ENCODE assay signal across 8 cellular contexts in the genomic region with DNA sequence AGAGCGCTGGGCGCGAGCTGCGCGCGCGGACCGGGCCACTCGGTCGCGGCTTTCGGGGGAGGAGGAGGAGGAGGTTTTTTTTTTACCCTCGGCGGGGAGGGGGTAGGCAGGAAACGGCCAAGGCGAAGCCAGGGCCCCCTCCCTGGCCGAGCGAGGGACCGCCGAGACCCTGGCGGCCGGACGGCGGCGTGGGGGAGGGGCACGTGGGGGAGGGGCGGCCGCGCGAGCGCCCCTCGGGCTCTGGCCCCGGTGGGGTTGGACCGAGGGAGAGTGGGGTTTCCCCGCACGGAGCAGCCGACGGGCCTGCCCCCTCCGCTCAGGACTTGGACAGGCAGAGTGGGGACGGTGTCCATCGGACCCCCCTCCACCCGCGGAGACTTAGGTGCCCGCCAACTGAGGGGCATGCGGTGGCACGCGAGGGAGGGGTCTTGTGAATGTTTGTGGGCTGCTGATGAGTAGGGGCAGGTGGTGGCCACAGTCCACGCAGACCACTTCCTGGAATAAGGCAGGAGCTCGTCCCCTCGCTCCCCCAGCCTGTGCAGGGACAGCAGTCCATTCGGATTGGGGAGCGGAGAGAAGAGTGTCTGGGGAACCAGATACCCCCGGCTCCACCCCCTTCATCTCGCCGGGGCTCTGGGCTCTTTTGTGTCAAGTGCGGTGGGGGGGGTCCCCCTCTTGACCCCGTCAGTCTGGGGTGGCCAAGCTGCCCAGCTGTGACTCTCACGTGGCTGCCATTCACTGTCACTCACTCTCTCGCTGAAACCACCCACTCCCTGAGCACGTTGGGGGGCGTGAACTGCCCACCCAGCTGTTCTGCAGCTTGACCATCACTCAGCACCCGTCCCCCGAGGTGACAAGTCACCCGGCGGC. TPM values are rescaled to one million over a fixed set of nuclear protein-coding genes. Genes with fewer than 3 reads are reported as not detected.
DNase-seq lines count a peak whose midpoint lies in the region; ATAC-seq and TF ChIP-seq lines count a peak whose summit lies in the region.

No MANE protein-coding gene starts in this region.

- in situ Hi-C loops in Caki2 (cut with HindIII; ENCODE audit: low pct_unique_long_range_greater_than_20kb, low sequenced_read_pairs), result no loop called here

- intact Hi-C loops in head of caudate nucleus (cut with DNase I), result loop anchor here (5.0 kb wide), 1 partner anchor 48 kb away; no protein-coding TSS in a partner anchor

- DNase-seq in Caki2 (ENCODE audit: low read depth) (peak; percentile 70), head of caudate nucleus (peak in 31 of 42 donors; percentile 13 to 78 (median 33)), pons (ENCODE audit: low spot score) (peak; percentile 20), GDM1 (lab: John Stamatoyannopoulos, UW) (no peak)
- DNase-seq in activated effector memory CD4-positive, alpha-beta T cell treated with Interleukin-2 at 50 U/mL for 16 hours, result peak; percentile 25

- ATAC-seq in HG02678 (IDR thresholded peaks at IDR 0.05; ENCODE audit: unreplicated experiment) (peak; percentile 25), GM19467 (IDR thresholded peaks at IDR 0.05; ENCODE audit: unreplicated experiment) (no peak)

TF ChIP-seq in PFSK-1, 5 proteins besides CTCF, POLR2A, EP300 and RAD21:
- TF ChIP-seq SIN3A (IDR thresholded peaks at IDR 0.05; ENCODE audit: borderline replicate concordance, insufficient read depth, low read length) (peak; percentile 99; the same call in 1 of the 2 replicates), REST (IDR thresholded peaks at IDR 0.05; ENCODE audit: insufficient read depth in 1 of 2, low read depth in 2 of 2, low read length in 2 of 2) (peak in 1 of 2 experiments; percentile 49; a peak in 1 of 4 replicates), POLR2AphosphoS5 (IDR thresholded peaks at IDR 0.05; ENCODE audit: low read depth, low read length) (peak; percentile 79), FOXP2 (optimal IDR thresholded peaks at IDR 0.05; ENCODE audit: borderline replicate concordance, extremely low read depth, extremely low read length, insufficient read depth) (peak; percentile 92), TAF1 (IDR thresholded peaks at IDR 0.05; ENCODE audit: borderline replicate concordance, insufficient read depth, low read length) (peak; percentile 85)

RNA-seq across cellular contexts. Expression of gene CHD3, which starts 3.0 kb away (rescaled TPM):
- 21.3 and 23.8 TPM in 2 replicates for total RNA-seq in Caki2 (2014; rRNA removed; shearing (Covaris generic); ENCODE audit: low replicate concordance)
- polyA plus RNA-seq in PFSK-1 (2012; ENCODE audit: insufficient read length, low read depth), result 204 TPM

RNA-seq across cellular contexts. Expression of gene CYB5D1, which starts 27.8 kb away (rescaled TPM):
- 4.6 and 4.7 TPM in 2 replicates for total RNA-seq in Caki2 (2014; rRNA removed; shearing (Covaris generic); ENCODE audit: low replicate concordance)
- polyA plus RNA-seq in PFSK-1 (2012; ENCODE audit: insufficient read length, low read depth), result 16.4 TPM

RNA-seq across cellular contexts. Expression of gene NAA38, which starts 28.2 kb away (rescaled TPM):
- 52.9 and 61.3 TPM in 2 replicates for total RNA-seq in Caki2 (2014; rRNA removed; shearing (Covaris generic); ENCODE audit: low replicate concordance)
- polyA plus RNA-seq in PFSK-1 (2012; ENCODE audit: insufficient read length, low read depth), result 321 TPM

RNA-seq across cellular contexts. Expression of gene RNF227, which starts 30.5 kb away (rescaled TPM):
- 2.0 and 2.6 TPM in 2 replicates for total RNA-seq in Caki2 (2014; rRNA removed; shearing (Covaris generic); ENCODE audit: low replicate concordance)
- 2.2 TPM for polyA plus RNA-seq in PFSK-1 (2012; ENCODE audit: insufficient read length, low read depth)

RNA-seq across cellular contexts. Expression of gene TMEM88, which starts 30.7 kb away (rescaled TPM):
- total RNA-seq in Caki2 (2014; rRNA removed; shearing (Covaris generic); ENCODE audit: low replicate concordance), result not detected in 2 replicates
- polyA plus RNA-seq in PFSK-1 (2012; ENCODE audit: insufficient read length, low read depth), result 4.8 TPM
